In genomic region chr3:159823763-159824162, GRCh38 we compare ENCODE assay signal across 1 cellular context.
TF ChIP-seq lines count a peak whose summit lies in the region.

No MANE protein-coding gene starts in this region.

TF ChIP-seq in HCT116, 20 proteins besides CTCF, POLR2A, EP300 and RAD21 (continued from another document):
- TF ChIP-seq EZH2 (IDR thresholded peaks at IDR 0.05) (no peak), TCF7L2 (IDR thresholded peaks at IDR 0.05; ENCODE audit: borderline replicate concordance, extremely low read depth, insufficient read depth, insufficient read length) (no peak), POLR2AphosphoS5 (IDR thresholded peaks at IDR 0.05; ENCODE audit: low read depth, low read length) (no peak), ZFX (IDR thresholded peaks at IDR 0.05) (no peak), SIN3A (IDR thresholded peaks at IDR 0.05; ENCODE audit: low read depth) (no peak), SRF (IDR thresholded peaks at IDR 0.05; ENCODE audit: low read depth) (no peak), SP1 (IDR thresholded peaks at IDR 0.05; ENCODE audit: low read depth) (no peak), EZH2phosphoT487 (IDR thresholded peaks at IDR 0.05; ENCODE audit: borderline replicate concordance) (no peak), CEBPB (IDR thresholded peaks at IDR 0.05; ENCODE audit: low read depth) (no peak), REST (IDR thresholded peaks at IDR 0.05; ENCODE audit: low read depth) (no peak), CBX3 (IDR thresholded peaks at IDR 0.05; ENCODE audit: low read depth) (no peak), FOSL1 (IDR thresholded peaks at IDR 0.05; ENCODE audit: low read depth) (no peak), ZNF274 (IDR thresholded peaks at IDR 0.05; ENCODE audit: low read depth, low read length) (no peak), YY1 (IDR thresholded peaks at IDR 0.05; ENCODE audit: extremely low read depth, insufficient replicate concordance, low read depth, low read length) (no peak)
- TF ChIP-seq, protein P1, sequence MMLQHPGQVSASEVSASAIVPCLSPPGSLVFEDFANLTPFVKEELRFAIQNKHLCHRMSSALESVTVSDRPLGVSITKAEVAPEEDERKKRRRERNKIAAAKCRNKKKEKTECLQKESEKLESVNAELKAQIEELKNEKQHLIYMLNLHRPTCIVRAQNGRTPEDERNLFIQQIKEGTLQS (IDR thresholded peaks at IDR 0.05): no peak
- TF ChIP-seq, protein P2, sequence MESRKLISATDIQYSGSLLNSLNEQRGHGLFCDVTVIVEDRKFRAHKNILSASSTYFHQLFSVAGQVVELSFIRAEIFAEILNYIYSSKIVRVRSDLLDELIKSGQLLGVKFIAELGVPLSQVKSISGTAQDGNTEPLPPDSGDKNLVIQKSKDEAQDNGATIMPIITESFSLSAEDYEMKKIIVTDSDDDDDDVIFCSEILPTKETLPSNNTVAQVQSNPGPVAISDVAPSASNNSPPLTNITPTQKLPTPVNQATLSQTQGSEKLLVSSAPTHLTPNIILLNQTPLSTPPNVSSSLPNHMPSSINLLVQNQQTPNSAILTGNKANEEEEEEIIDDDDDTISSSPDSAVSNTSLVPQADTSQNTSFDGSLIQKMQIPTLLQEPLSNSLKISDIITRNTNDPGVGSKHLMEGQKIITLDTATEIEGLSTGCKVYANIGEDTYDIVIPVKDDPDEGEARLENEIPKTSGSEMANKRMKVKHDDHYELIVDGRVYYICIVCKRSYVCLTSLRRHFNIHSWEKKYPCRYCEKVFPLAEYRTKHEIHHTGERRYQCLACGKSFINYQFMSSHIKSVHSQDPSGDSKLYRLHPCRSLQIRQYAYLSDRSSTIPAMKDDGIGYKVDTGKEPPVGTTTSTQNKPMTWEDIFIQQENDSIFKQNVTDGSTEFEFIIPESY (IDR thresholded peaks at IDR 0.05; ENCODE audit: extremely low read depth, insufficient replicate concordance, low read length): no peak
